In genomic region chr20:60823001-60823649, GRCh38 we compare ENCODE assay signal across 28 cellular contexts.
"Had no signal": no experiment of that assay in that cellular context is flagged by ENCODE, and none has a peak within 500 bp of the region (broad histone marks: within the 10 kb centered on the region; RNA-seq: fewer than 3 reads in every experiment).

No MANE protein-coding gene starts in this region.

- DNase-seq: hypothalamus; immature natural killer cell; kidney; left colon; left lung; lower lobe of right lung; mammary epithelial cell; naive B cell; natural killer cell; nucleus accumbens; pancreas; posterior cingulate gyrus; retina; right cardiac atrium; sigmoid colon; stimulated activated CD4-positive, alpha-beta T cell treated with anti-CD3 and anti-CD28 coated beads, Interleukin-1b, Interleukin-23, amount 100 ng/mL, for 48 hours; stimulated activated CD4-positive, alpha-beta T cell treated with anti-CD3 and anti-CD28 coated beads, Interleukin-2, amount 100 ng/mL, for 48 hours; stimulated activated CD4-positive, alpha-beta T cell treated with anti-CD3 and anti-CD28 coated beads, Interleukin-4, amount 100 ng/mL, for 4 hours; stimulated activated CD8-positive, alpha-beta memory T cell treated with anti-CD3 and anti-CD28 coated beads, Interleukin-4, amount 100 ng/mL, for 48 hours; stimulated activated naive CD4-positive, alpha-beta T cell treated with Interleukin-2 at 50 U/mL for 16 hours; stimulated activated naive CD8-positive, alpha-beta T cell treated with anti-CD3 and anti-CD28 coated beads, Interleukin-15, amount 100 ng/mL, for 72 hours; tibial artery; trophoblast cell; upper lobe of right lung had no signal

- H3K4me3 ChIP-seq: left lung, lower lobe of right lung, pancreas, prostate gland, sigmoid colon, smooth muscle cell, thoracic aorta, tibial artery, upper lobe of right lung had no signal

- H3K4me2 ChIP-seq: smooth muscle cell had no signal

- ATAC-seq: left colon; left lung; lower lobe of right lung; natural killer cell; pancreas; right cardiac atrium; stimulated activated memory B cell treated with anti-CD40 and anti-IgM and Interleukin-4, amounts not matched to agents 10 μg/mL and 1 μg/mL and 100 μg/mL, for 72 hours; stimulated activated naive CD8-positive, alpha-beta T cell treated with anti-CD3 and anti-CD28 coated beads, Interleukin-15, amount 100 ng/mL, for 72 hours; upper lobe of right lung had no signal

- H3K27ac ChIP-seq: left lung, lower lobe of right lung, pancreas, prostate gland, sigmoid colon, thoracic aorta, tibial artery, upper lobe of right lung had no signal

- H3K27me3 ChIP-seq: pancreas, tibial artery, upper lobe of right lung had no signal

- H3K9me3 ChIP-seq: lower lobe of right lung, pancreas, prostate gland, sigmoid colon, thoracic aorta, tibial artery, upper lobe of right lung had no signal

- H3K4me1 ChIP-seq: left lung, lower lobe of right lung, pancreas, prostate gland, sigmoid colon, tibial artery, upper lobe of right lung had no signal

- H3K36me3 ChIP-seq: left lung, lower lobe of right lung, pancreas, prostate gland, sigmoid colon, thoracic aorta, tibial artery, upper lobe of right lung had no signal
